Comparison of ENCODE assay signal across 8 cellular contexts in the genomic region with DNA sequence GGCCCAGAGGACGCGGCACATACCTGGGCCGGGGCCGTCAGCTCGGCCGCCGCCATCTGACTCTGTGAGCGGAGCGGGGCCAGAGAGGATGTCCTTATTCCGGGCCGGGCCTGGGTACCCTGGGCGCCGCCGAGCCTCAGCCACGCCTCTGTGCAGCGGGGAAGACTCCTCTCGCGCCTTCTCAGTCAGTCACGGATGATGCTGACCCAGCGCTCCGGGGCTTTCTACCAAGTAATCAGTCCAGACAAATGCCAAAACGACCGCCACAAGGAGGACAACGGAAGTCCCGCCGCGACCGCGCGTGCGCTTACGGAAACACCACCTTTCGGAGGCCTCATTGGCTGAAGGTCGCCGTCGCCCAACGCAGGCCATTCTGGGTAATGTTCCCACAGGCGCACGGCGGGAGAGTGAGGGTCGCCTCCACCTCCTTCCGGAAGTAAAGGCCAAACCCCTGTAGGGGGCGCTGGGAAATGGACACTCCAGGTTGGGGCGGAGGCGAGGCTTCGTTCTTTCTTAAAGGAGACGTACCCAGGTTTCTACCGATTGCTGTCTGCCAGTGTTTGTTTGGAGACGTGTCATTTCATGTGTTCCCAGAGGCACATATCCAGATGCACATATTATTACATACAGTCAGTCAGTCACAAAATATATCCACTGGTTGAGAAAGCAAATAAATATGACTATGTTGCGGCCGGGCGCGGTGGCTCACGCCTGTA. TPM values are rescaled to one million over a fixed set of nuclear protein-coding genes. Genes with fewer than 3 reads are reported as not detected.
DNase-seq lines count a peak whose midpoint lies in the region; ATAC-seq and TF ChIP-seq lines count a peak whose summit lies in the region.

A gene (minus strand): TSS at position 288 of the 716 bp plus-strand sequence. CDS start 232 bp downstream, at position 56.

- H3K27ac ChIP-seq in 22Rv1 (peak within 1 kb of the TSS; percentile 74), colonic mucosa (peak within 1 kb of the TSS; percentile 15), layer of hippocampus (ENCODE audit: low read depth, low read length) (peak within 1 kb of the TSS; percentile 63)

- peak within 1 kb of the TSS; percentile 79 to 87 for H3K9ac ChIP-seq in colonic mucosa (ENCODE audit: low read depth in 2 of 2, low read length in 2 of 2)

- H3K4me1 Mint-ChIP-seq in activated CD4-positive, alpha-beta T cell treated with anti-CD3 and anti-CD28 coated beads, Interleukin-2, amount 10 ng/mL, durations not matched to agents 24 days and 14 days, result peaks cover 11% of the 10 kb centered on the region

- ATAC-seq in GM18511 (IDR thresholded peaks at IDR 0.05; ENCODE audit: unreplicated experiment) (peak; percentile 94), HG03025 (IDR thresholded peaks at IDR 0.05; ENCODE audit: low FRiP score, unreplicated experiment) (peak; percentile 80)

- peak; percentile 95 for DNase-seq in NCI-H2171 treated with DMSO at 0.1 percent for 48 hours (lab: John Stamatoyannopoulos, UW)
- peak; percentile 94 for DNase-seq in activated CD4-positive, alpha-beta T cell treated with anti-CD3 and anti-CD28 coated beads, Interleukin-2, amount 10 ng/mL, durations not matched to agents 24 days and 14 days
- DNase-seq in colonic mucosa, result peak; percentile 95
- peak; percentile 67 to 81 for DNase-seq in stimulated activated CD4-positive, alpha-beta T cell treated with anti-CD3 and anti-CD28 coated beads, Interleukin-1b, Interleukin-23, amount 100 ng/mL, for 1 hour (ENCODE audit: low read depth in 2 of 2)

- H3K9me3 ChIP-seq in colonic mucosa, result no peaks in the 10 kb centered on the region

- no peaks in the 10 kb centered on the region for H3K4me1 ChIP-seq in colonic mucosa

- H3K36me3 ChIP-seq in colonic mucosa, result no peaks in the 10 kb centered on the region

- TF ChIP-seq CTCF in 22Rv1 (IDR thresholded peaks at IDR 0.05), result peak; percentile 81
- peak; percentile 44 for TF ChIP-seq CTCF in colonic mucosa (IDR thresholded peaks at IDR 0.05)

- peaks cover 39% of the 10 kb centered on the region for H3K36me3 Mint-ChIP-seq in activated CD4-positive, alpha-beta T cell treated with anti-CD3 and anti-CD28 coated beads, Interleukin-2, amount 10 ng/mL, durations not matched to agents 24 days and 14 days (ENCODE audit: low read depth)

- H3K9me3 Mint-ChIP-seq in activated CD4-positive, alpha-beta T cell treated with anti-CD3 and anti-CD28 coated beads, Interleukin-2, amount 10 ng/mL, durations not matched to agents 24 days and 14 days, result peaks cover 37% of the 10 kb centered on the region

- intact Hi-C loops in activated CD4-positive, alpha-beta T cell treated with anti-CD3 and anti-CD28 coated beads, Interleukin-2, amount 10 ng/mL, durations not matched to agents 24 days and 14 days (cut with micrococcal nuclease), result loop anchor here (1.0 to 2.0 kb wide), 2 partner anchors 31 to 55 kb away; a partner anchor contains a TSS
- intact Hi-C loops in colonic mucosa (cut with DNase I), result no loop called here

- H3K27ac Mint-ChIP-seq in activated CD4-positive, alpha-beta T cell treated with anti-CD3 and anti-CD28 coated beads, Interleukin-2, amount 10 ng/mL, durations not matched to agents 24 days and 14 days, result peak within 1 kb of the TSS; percentile 90

- H3K27me3 ChIP-seq in colonic mucosa (no peaks in the 10 kb centered on the region), layer of hippocampus (ENCODE audit: control insufficient read depth, insufficient read depth, low read length) (no peaks in the 10 kb centered on the region)

- H3K4me3 Mint-ChIP-seq in activated CD4-positive, alpha-beta T cell treated with anti-CD3 and anti-CD28 coated beads, Interleukin-2, amount 10 ng/mL, durations not matched to agents 24 days and 14 days, result peak within 1 kb of the TSS; percentile 96

- no peaks in the 10 kb centered on the region for H3K27me3 Mint-ChIP-seq in activated CD4-positive, alpha-beta T cell treated with anti-CD3 and anti-CD28 coated beads, Interleukin-2, amount 10 ng/mL, durations not matched to agents 24 days and 14 days

- H3K4me3 ChIP-seq in colonic mucosa, result peak within 1 kb of the TSS; percentile 89

RNA-seq across cellular contexts. Expression of the gene that starts here (rescaled TPM):
- 3.2 and 3.9 TPM in 2 replicates for total RNA-seq in activated CD4-positive, alpha-beta T cell treated with anti-CD3 and anti-CD28 coated beads, Interleukin-2, amount 10 ng/mL, durations not matched to agents 24 days and 14 days
- 1 to 10 TPM; 3.0 to 3.5 TPM for total RNA-seq in colonic mucosa

Comparison
In these comparisons a context has a peak if more than half of its experiments do, and no peak if none do; other contexts are left out.
1. Peak in every context shown above with its lines: DNase-seq, ATAC-seq, H3K4me3 ChIP-seq and H3K27ac ChIP-seq.
2. H3K27ac ChIP-seq: peak in every context shown above with its lines; median percentile 74 in 22Rv1; 63 in layer of hippocampus; 15 in colonic mucosa.